ENCODE assay signal across 8 cellular contexts in the genomic region with DNA sequence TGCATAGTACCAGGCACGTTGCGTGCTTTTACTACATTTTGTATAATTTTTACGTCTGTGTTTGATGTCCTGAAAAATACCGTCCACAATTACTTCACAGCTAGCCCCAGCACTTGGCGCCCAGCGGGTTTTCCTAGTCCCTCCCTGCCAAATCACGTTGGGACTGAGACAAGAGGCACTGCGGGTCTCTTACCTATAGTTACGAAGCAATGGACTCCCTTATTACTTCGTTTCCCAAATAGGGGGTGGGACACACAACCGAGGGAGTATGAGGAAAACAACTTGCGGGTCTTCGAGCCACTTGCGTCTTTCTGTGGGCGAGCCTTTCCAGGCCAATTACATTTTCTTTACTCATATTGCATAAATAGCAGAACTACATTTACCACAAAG. TPM values are rescaled to one million over a fixed set of nuclear protein-coding genes. Genes with fewer than 3 reads are reported as not detected.
DNase-seq lines count a peak whose midpoint lies in the region; ATAC-seq, FAIRE-seq and TF ChIP-seq lines count a peak whose summit lies in the region.

No MANE protein-coding gene starts in this region.

- TF ChIP-seq EP300 in GM12878 (IDR thresholded peaks at IDR 0.05; ENCODE audit: borderline replicate concordance in 1 of 2, control insufficient read depth in 1 of 2, low read depth in 2 of 2, low read length in 2 of 2) = no peak

- TF ChIP-seq CTCF in GM12878 (IDR thresholded peaks at IDR 0.05 in 2 of 3, conservative IDR thresholded peaks at IDR 0.05 in 1 of 3; ENCODE audit: control insufficient read depth in 2 of 3, extremely low read depth in 1 of 3, insufficient read depth in 1 of 3, low read depth in 3 of 3, low read length in 3 of 3) (no peak), testis (IDR thresholded peaks at IDR 0.05) (no peak)

- no peak for TF ChIP-seq RAD21 in GM12878 (IDR thresholded peaks at IDR 0.05; ENCODE audit: insufficient read depth, low read depth, low read length)

- H3K4me3 ChIP-seq in GM12878 = peak overlapping the region; percentile 75
- H3K4me3 ChIP-seq in testis = peak overlapping the region; percentile 75 to 91

- peak overlapping the region; percentile 99 for H2AFZ ChIP-seq in GM12878 (ENCODE audit: control insufficient read depth, low read depth, low read length)

- DNase-seq in DMS 273 (lab: John Stamatoyannopoulos, UW; ENCODE audit: unreplicated experiment) (peak; percentile 76), LoVo (ENCODE audit: low spot score) (peak; percentile 2), GM12878 (ENCODE audit: low read depth, low spot score) (no peak), left kidney (ENCODE audit: low read depth, low spot score) (peak; percentile 43), testis (peak; percentile 35), GF-D8 (lab: John Stamatoyannopoulos, UW) (no peak), GM19239 (ENCODE audit: insufficient read length, low spot score) (no peak)

- peaks cover 20% of the 10 kb centered on the region for H3K79me2 ChIP-seq in GM12878 (ENCODE audit: control insufficient read depth, insufficient read depth, low read length)

- SMC1A ChIA-PET in GM12878 (lab: Charles Lee; ENCODE audit: uncharacterized antibody, unreplicated experiment) = interaction anchor here (1.0 to 1.2 kb wide), 2 partner anchors 11 to 15 kb away, joined by 3 to 4 read pairs; no protein-coding TSS in a partner anchor

- no peaks in the 10 kb centered on the region for H3K9me3 ChIP-seq in GM12878 (replicated peaks; ENCODE audit: control insufficient read depth, insufficient read depth, low read length)
- no peaks in the 10 kb centered on the region for H3K9me3 ChIP-seq in testis

- TSS peak; percentile 96 for BruUV-seq in GM12878 (replicated peaks; lab: Mats Ljungman, UMichigan)

- in situ Hi-C loops in GM12878 (cut with MboI) = no loop called here

- intact Hi-C loops in GM12878 (cut with micrococcal nuclease; ENCODE audit: unreplicated experiment) = no loop called here
- intact Hi-C loops in testis (cut with DNase I; ENCODE audit: low total_unique reads) = no loop called here

- peak overlapping the region; percentile 99 for H3K27ac ChIP-seq in GM12878 (ENCODE audit: control insufficient read depth, insufficient read depth)
- H3K27ac ChIP-seq in testis = peak overlapping the region; percentile 84 to 94

- peak overlapping the region; percentile 87 for H3K4me2 ChIP-seq in GM12878 (ENCODE audit: control insufficient read depth, insufficient read depth)

- CTCF ChIA-PET in GM12878 (lab: Yijun Ruan, JAX) = interaction anchor here (0.8 to 1.8 kb wide), 4 partner anchors 8 to 252 kb away, joined by 4 to 19 read pairs (median 10); no protein-coding TSS in a partner anchor

- H3K36me3 ChIP-seq in GM12878 (ENCODE audit: control insufficient read depth in 2 of 2, insufficient read depth in 2 of 2, low read length in 1 of 2) = peaks cover 0 to 4% of the 10 kb centered on the region in 2 experiments; a peak in 1 of 4 replicates
- no peaks in the 10 kb centered on the region for H3K36me3 ChIP-seq in testis (ENCODE audit: low read depth, missing control alignments)

- no peaks in the 10 kb centered on the region for H3K4me1 ChIP-seq in GM12878 (ENCODE audit: control insufficient read depth, insufficient read depth, low read length)
- H3K4me1 ChIP-seq in testis = peaks cover 11% of the 10 kb centered on the region

- ATAC-seq in GM12878 (no peak; the same call in 2 of the 3 replicates), GM19455 (IDR thresholded peaks at IDR 0.05; ENCODE audit: unreplicated experiment) (no peak)

- TF ChIP-seq POLR2A in GM12878 (IDR thresholded peaks at IDR 0.05; ENCODE audit: low read depth, low read length) (no peak), testis (IDR thresholded peaks at IDR 0.05) (no peak)

- RAD21 ChIA-PET in GM12878 (lab: Charles Lee; ENCODE audit: unreplicated experiment) = interaction anchor here (0.8 kb wide), 1 partner anchor 437 kb away, joined by 4 read pairs; no protein-coding TSS in a partner anchor

- H3K27me3 ChIP-seq in GM12878 (replicated peaks in 1 of 2; ENCODE audit: control insufficient read depth in 2 of 2, insufficient read depth in 2 of 2, low read length in 1 of 2) = no peaks in the 10 kb centered on the region
- H3K27me3 ChIP-seq in testis = no peaks in the 10 kb centered on the region

- peak overlapping the region; percentile 89 for H3K9ac ChIP-seq in GM12878 (ENCODE audit: control insufficient read depth, insufficient read depth, low read length)

- under 1% methylated on average over 15 of the region's 15 CpGs for WGBS in GM12878 (ENCODE audit: insufficient coverage, insufficient replicate concordance, low lambda C conversion rate, missing lambda C conversion rate)
- 1 to 2% methylated on average over 14 to 15 of the region's 15 CpGs for WGBS in testis, 2 donors

- FAIRE-seq in GM12878 (lab: Jason Lieb, UNC) = no peak
- no peak for FAIRE-seq in GM19239 (lab: Jason Lieb, UNC)

- POLR2A ChIA-PET in GM12878 (lab: Charles Lee) = interaction anchor here (1.0 kb wide), 2 partner anchors 103 to 313 kb away, joined by 3 read pairs; no protein-coding TSS in a partner anchor

- H4K20me1 ChIP-seq in GM12878 (ENCODE audit: control insufficient read depth, insufficient read depth) = no peaks in the 10 kb centered on the region

TF ChIP-seq in GM12878, 131 proteins besides CTCF, POLR2A, EP300 and RAD21 (continues in another document):
- TF ChIP-seq NRF1 (conservative IDR thresholded peaks at IDR 0.05; ENCODE audit: low read depth, low read length) (no peak), IRF4 (IDR thresholded peaks at IDR 0.05; ENCODE audit: low read depth, low read length) (no peak), ZNF24 (IDR thresholded peaks at IDR 0.05) (no peak), KDM1A (IDR thresholded peaks at IDR 0.05; ENCODE audit: borderline replicate concordance) (no peak), ATF3 (IDR thresholded peaks at IDR 0.05; ENCODE audit: borderline replicate concordance, extremely low read depth, low read depth, low read length) (peak; percentile 14; the same call in 1 of the 2 replicates), MTA3 (IDR thresholded peaks at IDR 0.05; ENCODE audit: borderline replicate concordance, low read length) (peak; percentile 74; the same call in 1 of the 2 replicates)
- TF ChIP-seq, protein P1, sequence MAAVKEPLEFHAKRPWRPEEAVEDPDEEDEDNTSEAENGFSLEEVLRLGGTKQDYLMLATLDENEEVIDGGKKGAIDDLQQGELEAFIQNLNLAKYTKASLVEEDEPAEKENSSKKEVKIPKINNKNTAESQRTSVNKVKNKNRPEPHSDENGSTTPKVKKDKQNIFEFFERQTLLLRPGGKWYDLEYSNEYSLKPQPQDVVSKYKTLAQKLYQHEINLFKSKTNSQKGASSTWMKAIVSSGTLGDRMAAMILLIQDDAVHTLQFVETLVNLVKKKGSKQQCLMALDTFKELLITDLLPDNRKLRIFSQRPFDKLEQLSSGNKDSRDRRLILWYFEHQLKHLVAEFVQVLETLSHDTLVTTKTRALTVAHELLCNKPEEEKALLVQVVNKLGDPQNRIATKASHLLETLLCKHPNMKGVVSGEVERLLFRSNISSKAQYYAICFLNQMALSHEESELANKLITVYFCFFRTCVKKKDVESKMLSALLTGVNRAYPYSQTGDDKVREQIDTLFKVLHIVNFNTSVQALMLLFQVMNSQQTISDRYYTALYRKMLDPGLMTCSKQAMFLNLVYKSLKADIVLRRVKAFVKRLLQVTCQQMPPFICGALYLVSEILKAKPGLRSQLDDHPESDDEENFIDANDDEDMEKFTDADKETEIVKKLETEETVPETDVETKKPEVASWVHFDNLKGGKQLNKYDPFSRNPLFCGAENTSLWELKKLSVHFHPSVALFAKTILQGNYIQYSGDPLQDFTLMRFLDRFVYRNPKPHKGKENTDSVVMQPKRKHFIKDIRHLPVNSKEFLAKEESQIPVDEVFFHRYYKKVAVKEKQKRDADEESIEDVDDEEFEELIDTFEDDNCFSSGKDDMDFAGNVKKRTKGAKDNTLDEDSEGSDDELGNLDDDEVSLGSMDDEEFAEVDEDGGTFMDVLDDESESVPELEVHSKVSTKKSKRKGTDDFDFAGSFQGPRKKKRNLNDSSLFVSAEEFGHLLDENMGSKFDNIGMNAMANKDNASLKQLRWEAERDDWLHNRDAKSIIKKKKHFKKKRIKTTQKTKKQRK (IDR thresholded peaks at IDR 0.05; ENCODE audit: low read depth, low read length) = no peak
- TF ChIP-seq, protein P2, sequence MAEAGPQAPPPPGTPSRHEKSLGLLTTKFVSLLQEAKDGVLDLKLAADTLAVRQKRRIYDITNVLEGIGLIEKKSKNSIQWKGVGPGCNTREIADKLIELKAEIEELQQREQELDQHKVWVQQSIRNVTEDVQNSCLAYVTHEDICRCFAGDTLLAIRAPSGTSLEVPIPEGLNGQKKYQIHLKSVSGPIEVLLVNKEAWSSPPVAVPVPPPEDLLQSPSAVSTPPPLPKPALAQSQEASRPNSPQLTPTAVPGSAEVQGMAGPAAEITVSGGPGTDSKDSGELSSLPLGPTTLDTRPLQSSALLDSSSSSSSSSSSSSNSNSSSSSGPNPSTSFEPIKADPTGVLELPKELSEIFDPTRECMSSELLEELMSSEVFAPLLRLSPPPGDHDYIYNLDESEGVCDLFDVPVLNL (IDR thresholded peaks at IDR 0.05; ENCODE audit: low read depth, low read length) = no peak

RNA-seq across cellular contexts. Expression of gene CMSS1, which starts 0.6 kb away (rescaled TPM):
- total RNA-seq in GM12878 (2013; cell fraction: nucleolus; rRNA removed) = 35.1 and 37.3 TPM in 2 replicates
- total RNA-seq in GM12878 (2014; rRNA removed) = 31.0 and 42.1 TPM in 2 replicates
- total RNA-seq in GM12878 (2014; rRNA removed; fragmentation: Illumina TruSeq; extraction: Trizol) = 52.8 and 58.5 TPM in 2 replicates
- total RNA-seq in GM12878 (2021) = 71.7 and 77.3 TPM in 2 replicates
- 16.5 TPM for polyA plus RNA-seq in GM12878 (2011; ENCODE audit: low read depth)
- 40.2 and 59.3 TPM in 2 replicates for polyA plus RNA-seq in GM12878 (2011; rRNA removed)
- polyA plus RNA-seq in GM12878 (2011; cell fraction: cytosol; rRNA removed) = 8.2 and 11.3 TPM in 2 replicates
- 9.9 and 11.1 TPM in 2 replicates for polyA plus RNA-seq in GM12878 (2011; cell fraction: nucleus; rRNA removed)
- 26.3 and 35.6 TPM in 2 replicates for polyA plus RNA-seq in GM12878 (2012)
- polyA plus RNA-seq in GM12878 (2014; fragmentation: Illumina TruSeq; extraction: Trizol) = 62.8 and 71.3 TPM in 2 replicates
- polyA plus RNA-seq in GM12878 (2014; fragmentation: Nextera tagmentation; extraction: Ambion mirVana) = 100 to 1,000 TPM in 1 of 2 experiments, 10 to 100 TPM in 1; 77.8 to 118 TPM
- polyA plus RNA-seq in GM12878 (2014; rRNA removed) = 37.9 and 44.3 TPM in 2 replicates
- 100 to 1,000 TPM in 1 of 2 experiments, 10 to 100 TPM in 1; 86.2 to 101 TPM for polyA plus RNA-seq in GM12878 (2016; fragmentation: Nextera tagmentation; extraction: Ambion mirVana)
- polyA minus RNA-seq in GM12878 (2011; rRNA and poly(A)+ RNA removed) = 8.4 and 12.8 TPM in 2 replicates
- polyA minus RNA-seq in GM12878 (2011; cell fraction: cytosol; rRNA and poly(A)+ RNA removed) = 17.9 and 20.5 TPM in 2 replicates
- polyA minus RNA-seq in GM12878 (2011; cell fraction: nucleus; rRNA and poly(A)+ RNA removed) = 10.0 and 26.8 TPM in 2 replicates
- total RNA-seq in testis = 10 to 100 TPM; 24.6 to 24.9 TPM
- polyA plus RNA-seq in testis (ENCODE audit: insufficient read depth, low read depth, low replicate concordance) = 47.9 TPM

Comparison
In these comparisons a context has a peak if more than half of its experiments do, and no peak if none do; other contexts are left out.
1. DNase-seq: peak in DMS 273 (single experiment), LoVo (single experiment), left kidney (single experiment) and testis (single experiment); none in GM12878 (single experiment), GF-D8 (single experiment) and GM19239 (single experiment).